Comparison of ENCODE assay signal across 1 cellular context in the genomic region with DNA sequence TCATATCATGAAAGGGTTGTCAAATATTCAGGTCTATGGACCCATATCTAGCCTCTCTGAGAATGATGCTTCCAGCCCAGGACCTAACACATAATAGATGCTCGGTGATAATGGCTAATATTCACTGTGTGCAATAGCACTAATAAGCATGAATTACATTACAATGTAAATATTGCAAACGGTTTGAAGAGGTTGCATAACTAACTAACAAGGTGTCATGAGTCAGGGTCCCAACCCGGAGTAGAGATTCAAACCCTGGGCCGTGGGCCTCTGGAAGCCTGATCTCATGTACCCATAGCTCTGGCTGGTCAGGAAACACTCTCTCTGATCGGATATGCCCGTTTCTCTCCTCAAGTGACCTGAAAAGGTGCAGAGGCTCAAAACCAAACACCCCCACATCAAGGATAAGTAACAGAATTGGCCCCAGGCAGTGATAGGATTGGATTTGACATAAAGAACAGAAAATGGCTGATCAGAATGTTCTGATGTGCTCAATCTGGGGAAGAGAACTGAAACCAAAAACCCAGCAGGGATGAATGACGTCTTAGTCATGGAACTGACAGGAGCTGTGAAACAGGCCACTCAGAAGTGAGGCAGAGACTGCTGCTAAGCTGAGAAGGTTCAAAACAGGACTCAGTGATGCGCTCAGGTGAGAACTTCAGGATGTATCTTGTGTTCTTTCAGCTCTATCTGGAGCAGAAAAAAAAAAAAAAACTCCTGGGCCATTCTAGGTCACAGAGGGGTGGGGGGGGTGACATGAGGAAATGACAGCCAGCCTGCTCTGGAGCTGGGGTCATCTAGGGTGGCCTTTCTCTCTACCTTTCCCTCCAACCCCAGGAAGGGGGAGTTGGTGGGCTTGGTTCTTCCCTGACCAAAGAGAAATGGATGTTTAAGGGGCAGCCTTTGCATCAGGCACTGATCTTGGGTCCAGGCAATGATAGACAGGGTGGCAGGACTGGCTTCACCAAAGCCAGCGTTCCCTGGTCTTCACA.
TF ChIP-seq lines count a peak whose summit lies in the region.

No MANE protein-coding gene starts in this region.

TF ChIP-seq in HCT116, 20 proteins besides CTCF, POLR2A, EP300 and RAD21 (continued from another document):
- TF ChIP-seq REST (IDR thresholded peaks at IDR 0.05; ENCODE audit: low read depth) (no peak), TCF7L2 (IDR thresholded peaks at IDR 0.05; ENCODE audit: borderline replicate concordance, extremely low read depth, insufficient read depth, insufficient read length) (no peak), ZNF274 (IDR thresholded peaks at IDR 0.05; ENCODE audit: low read depth, low read length) (no peak), SRF (IDR thresholded peaks at IDR 0.05; ENCODE audit: low read depth) (no peak), POLR2AphosphoS5 (IDR thresholded peaks at IDR 0.05; ENCODE audit: low read depth, low read length) (no peak), EZH2phosphoT487 (IDR thresholded peaks at IDR 0.05; ENCODE audit: borderline replicate concordance) (no peak), CBX3 (IDR thresholded peaks at IDR 0.05; ENCODE audit: low read depth) (no peak), ELF1 (IDR thresholded peaks at IDR 0.05; ENCODE audit: borderline replicate concordance, low read depth) (no peak), ZFX (IDR thresholded peaks at IDR 0.05) (no peak), FOSL1 (IDR thresholded peaks at IDR 0.05; ENCODE audit: low read depth) (no peak), YY1 (IDR thresholded peaks at IDR 0.05; ENCODE audit: extremely low read depth, insufficient replicate concordance, low read depth, low read length) (no peak), CEBPB (IDR thresholded peaks at IDR 0.05; ENCODE audit: low read depth) (no peak)
